ENCODE assay signal across 8 cellular contexts in the genomic region with DNA sequence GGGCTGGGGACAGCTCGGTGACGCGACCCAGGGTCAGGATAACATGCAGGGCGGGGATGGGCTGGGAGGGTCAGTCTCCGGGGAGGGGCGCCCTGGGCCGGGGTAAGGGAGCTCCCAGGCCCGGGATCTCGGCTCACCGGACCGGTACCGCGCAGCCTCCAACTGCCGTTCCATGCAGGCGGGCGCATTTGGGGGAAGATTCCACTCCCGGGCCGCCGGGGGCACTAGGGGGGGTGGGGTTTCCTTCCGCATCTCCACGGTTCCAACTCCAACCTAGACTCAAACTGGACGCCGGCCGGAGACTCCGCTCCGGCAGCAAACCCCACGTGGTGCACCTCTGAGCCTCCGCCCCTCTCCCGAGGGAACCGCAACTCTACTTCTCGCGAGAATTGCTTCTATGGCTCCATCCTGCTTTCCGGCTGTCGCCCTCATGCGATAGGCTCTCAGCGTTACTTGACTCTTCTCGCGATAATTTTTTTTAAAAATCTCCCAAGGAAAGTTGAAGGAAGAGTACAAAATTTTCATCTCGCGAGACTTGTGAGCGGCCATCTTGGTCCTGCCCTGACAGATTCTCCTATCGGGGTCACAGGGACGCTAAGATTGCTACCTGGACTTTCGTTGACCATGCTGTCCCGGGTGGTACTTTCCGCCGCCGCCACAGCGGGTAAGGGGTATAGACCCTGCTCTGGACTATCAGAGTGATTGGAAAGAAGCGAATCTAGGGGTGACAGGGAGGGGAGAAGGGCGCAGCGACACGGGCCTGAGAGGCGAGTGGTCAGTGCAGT. TPM values are rescaled to one million over a fixed set of nuclear protein-coding genes. Genes with fewer than 3 reads are reported as not detected.
A peak's percentile ranks its signal among the peaks of the same experiment; 100 is the strongest.
DNase-seq lines count a peak whose midpoint lies in the region; ATAC-seq and TF ChIP-seq lines count a peak whose summit lies in the region.

A gene with protein sequence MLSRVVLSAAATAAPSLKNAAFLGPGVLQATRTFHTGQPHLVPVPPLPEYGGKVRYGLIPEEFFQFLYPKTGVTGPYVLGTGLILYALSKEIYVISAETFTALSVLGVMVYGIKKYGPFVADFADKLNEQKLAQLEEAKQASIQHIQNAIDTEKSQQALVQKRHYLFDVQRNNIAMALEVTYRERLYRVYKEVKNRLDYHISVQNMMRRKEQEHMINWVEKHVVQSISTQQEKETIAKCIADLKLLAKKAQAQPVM (plus strand): TSS at position 547 of the 785 bp plus-strand sequence. CDS start 78 bp downstream, at position 625.
WDR77 (minus strand) TSS at position 339 of the 785 bp plus-strand sequence; CDS start at position 252, 87 bp downstream.

- TF ChIP-seq CTCF in prostate gland (IDR thresholded peaks at IDR 0.05) = no peak

- TF ChIP-seq POLR2A in prostate gland (IDR thresholded peaks at IDR 0.05) = peak; percentile 12

- peak within 1 kb of the TSS; percentile 69 to 82 for H3K27ac ChIP-seq in prostate gland
- peak within 1 kb of the TSS; percentile 83 for H3K27ac ChIP-seq in urinary bladder (ENCODE audit: low read depth)

- ATAC-seq in GM18499 (IDR thresholded peaks at IDR 0.05; ENCODE audit: insufficient read depth, unreplicated experiment) = peak; percentile 83
- ATAC-seq in HG02943 (IDR thresholded peaks at IDR 0.05; ENCODE audit: low read depth, unreplicated experiment) = peak; percentile 93
- ATAC-seq in left ventricle myocardium superior = peak; percentile 94

- no peaks in the 10 kb centered on the region for H3K27me3 ChIP-seq in prostate gland (replicated peaks; ENCODE audit: insufficient read depth)

- intact Hi-C loops in T-helper 2 cell treated with Interferon-gamma antibody and Interleukin-4, amounts not matched to agents 100 ng/mL and 5 ng/mL, for 36 hours (cut with micrococcal nuclease) = loop anchor here (1.0 to 5.0 kb wide), 5 partner anchors 28 to 309 kb away; partner anchors contain the start of genes CEPT1, DDX20 and DRAM2
- intact Hi-C loops in left ventricle myocardium superior (cut with micrococcal nuclease) = no loop called here
- intact Hi-C loops in prostate gland (cut with DNase I) = no loop called here

- H3K9me3 ChIP-seq in prostate gland = no peaks in the 10 kb centered on the region

- DNase-seq in NCI-H187 treated with DMSO at 0.1 percent for 48 hours (lab: John Stamatoyannopoulos, UW) (peak; percentile 89), anterior cingulate cortex (lab: John Stamatoyannopoulos, UW) (peak; percentile 49 to 98 (median 90)), left ventricle myocardium superior (peak; percentile 92), prostate gland (ENCODE audit: low spot score) (peak; percentile 97)

- no peaks in the 10 kb centered on the region for H3K36me3 ChIP-seq in prostate gland
- peaks cover 2% of the 10 kb centered on the region for H3K36me3 ChIP-seq in urinary bladder (ENCODE audit: insufficient read depth)

- no peaks in the 10 kb centered on the region for H3K4me1 ChIP-seq in prostate gland (replicated peaks)
- peaks cover 5% of the 10 kb centered on the region for H3K4me1 ChIP-seq in urinary bladder (ENCODE audit: insufficient read depth)

- WGBS in prostate gland = under 1% methylated on average over 48 of the region's 54 CpGs
- under 1% methylated on average over 54 of the region's 54 CpGs for WGBS in urinary bladder

- peak within 1 kb of the TSS; percentile 71 to 91 for H3K4me3 ChIP-seq in prostate gland
- H3K4me3 ChIP-seq in urinary bladder (ENCODE audit: low read depth, low read length) = peak within 1 kb of the TSS; percentile 69

RNA-seq across cellular contexts. Expression of the first gene that starts in this region (rescaled TPM):
- 307 and 316 TPM in 2 replicates for total RNA-seq in T-helper 2 cell treated with Interferon-gamma antibody and Interleukin-4, amounts not matched to agents 100 ng/mL and 5 ng/mL, for 36 hours
- total RNA-seq in left ventricle myocardium superior = 714 TPM
- 100 to 1,000 TPM; 144 to 192 TPM for total RNA-seq in prostate gland
- 342 TPM for total RNA-seq in urinary bladder
- 303 TPM for polyA plus RNA-seq in urinary bladder

RNA-seq across cellular contexts. Expression of gene WDR77, which starts in this region (rescaled TPM):
- total RNA-seq in T-helper 2 cell treated with Interferon-gamma antibody and Interleukin-4, amounts not matched to agents 100 ng/mL and 5 ng/mL, for 36 hours = 44.4 and 44.7 TPM in 2 replicates
- total RNA-seq in left ventricle myocardium superior = 27.3 TPM
- 10 to 100 TPM; 19.1 to 31.6 TPM for total RNA-seq in prostate gland
- total RNA-seq in urinary bladder = 21.8 TPM
- 27.3 TPM for polyA plus RNA-seq in urinary bladder

Comparison
In these comparisons a context has a peak if more than half of its experiments do, and no peak if none do; other contexts are left out.
1. Peak in every context shown above with its lines: DNase-seq, ATAC-seq, H3K4me3 ChIP-seq and H3K27ac ChIP-seq.